8 cellular contexts compared by ENCODE assay signal in the genomic region with DNA sequence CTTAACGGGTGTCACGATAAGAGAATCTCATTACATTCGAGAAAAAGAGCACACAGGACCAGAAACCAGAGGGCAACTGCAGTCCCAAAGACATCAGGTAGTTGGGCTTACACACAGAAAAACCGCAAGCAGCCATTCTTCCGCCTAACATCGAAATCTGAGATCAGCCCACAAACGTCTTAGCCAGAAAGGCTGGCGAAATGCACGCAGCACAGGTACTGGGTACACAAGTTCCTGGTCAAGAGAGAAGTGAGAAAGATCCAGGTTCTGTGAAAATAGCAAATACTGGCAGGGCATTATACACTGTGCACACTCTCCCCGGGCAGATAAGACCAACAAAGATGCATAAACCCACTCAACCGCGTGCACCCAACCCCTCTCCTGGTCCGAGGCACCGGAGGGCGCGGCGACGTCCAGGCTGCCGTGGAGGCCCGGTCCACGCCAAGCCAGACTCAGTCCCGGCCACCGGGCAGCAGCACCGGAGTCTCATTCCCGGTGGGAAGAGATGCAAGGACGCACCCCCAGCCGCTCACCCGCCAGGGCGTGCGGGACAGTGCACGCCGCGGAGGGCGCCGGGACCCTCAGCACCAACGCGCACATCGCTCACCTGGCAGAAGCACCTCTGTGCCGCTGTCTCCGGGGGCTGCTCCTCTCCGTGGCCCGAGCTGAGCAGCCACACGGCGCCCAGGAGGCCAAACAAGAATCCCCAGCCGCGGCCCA. TPM values are rescaled to one million over a fixed set of nuclear protein-coding genes. Genes with fewer than 3 reads are reported as not detected.
DNase-seq lines count a peak whose midpoint lies in the region; ATAC-seq and TF ChIP-seq lines count a peak whose summit lies in the region.

No MANE protein-coding gene starts in this region.

- no peaks in the 10 kb centered on the region for H3K27me3 ChIP-seq in uterus

- no peaks in the 10 kb centered on the region for H3K9me3 ChIP-seq in uterus

- peak overlapping the region; percentile 50 to 64 for H3K4me3 ChIP-seq in uterus

- peak; percentile 12 for DNase-seq in DMS53 treated with DMSO at 0.1 percent for 48 hours (lab: John Stamatoyannopoulos, UW; ENCODE audit: unreplicated experiment)
- peak; percentile 54 for DNase-seq in HT-29 (ENCODE audit: low spot score)
- DNase-seq in activated naive CD4-positive, alpha-beta T cell (lab: John Stamatoyannopoulos, UW), result peak in 3 of 4 experiments; percentile 6 to 37 (median 21)
- DNase-seq in Right ventricle myocardium inferior (ENCODE audit: missing footprints), result peak; percentile 76
- peak; percentile 46 for DNase-seq in pons (ENCODE audit: low spot score)
- DNase-seq in uterus, result peak in 1 of 2 donors; percentile 22

- TF ChIP-seq CTCF in uterus (IDR thresholded peaks at IDR 0.05), result no peak

- TF ChIP-seq POLR2A in Raji (IDR thresholded peaks at IDR 0.05; ENCODE audit: insufficient read depth, low read depth, low read length) (peak; percentile 71), uterus (IDR thresholded peaks at IDR 0.05) (no peak)

- H3K4me1 ChIP-seq in uterus, result no peaks in the 10 kb centered on the region

- ATAC-seq in GM21367 (IDR thresholded peaks at IDR 0.05; ENCODE audit: unreplicated experiment), result peak; percentile 51
- peak; percentile 30 for ATAC-seq in Right ventricle myocardium inferior

- intact Hi-C loops in Right ventricle myocardium inferior (cut with DNase I), result no loop called here
- intact Hi-C loops in uterus (cut with DNase I; ENCODE audit: low total_unique reads), result loop anchor here (5.0 kb wide), 1 partner anchor 257 kb away; the partner anchor contains the start of gene FERMT2

- peak overlapping the region; percentile 94 to 95 for H3K27ac ChIP-seq in uterus

- H3K36me3 ChIP-seq in uterus, result no peaks in the 10 kb centered on the region

RNA-seq across cellular contexts. Expression of gene ERO1A, which starts 0.4 kb away (rescaled TPM):
- 58.8 and 62.2 TPM in 2 replicates for total RNA-seq in HT-29 (2014; rRNA removed; shearing (Covaris generic))
- 15.3 TPM for total RNA-seq in Right ventricle myocardium inferior
- total RNA-seq in uterus, result 10 to 100 TPM; 21.3 to 38.2 (median 30.4) TPM

RNA-seq across cellular contexts. Expression of gene PSMC6, which starts 12.1 kb away (rescaled TPM):
- total RNA-seq in HT-29 (2014; rRNA removed; shearing (Covaris generic)), result 52.1 and 56.2 TPM in 2 replicates
- total RNA-seq in Right ventricle myocardium inferior, result 71.7 TPM
- 100 to 1,000 TPM in 1 of 4 donors, 10 to 100 TPM in 3; 76.9 to 129 (median 92.6) TPM for total RNA-seq in uterus

RNA-seq across cellular contexts. Expression of gene STYX, which starts 35.0 kb away (rescaled TPM):
- total RNA-seq in HT-29 (2014; rRNA removed; shearing (Covaris generic)), result 2.8 and 3.1 TPM in 2 replicates
- 13.1 TPM for total RNA-seq in Right ventricle myocardium inferior
- 10 to 100 TPM in 3 of 4 donors, 1 to 10 TPM in 1; 10.0 to 31.8 (median 18.3) TPM for total RNA-seq in uterus
